ENCODE assay signal across 2 cellular contexts in genomic region chr14:75186953-75187352, GRCh38.
TF ChIP-seq lines count a peak whose summit lies in the region.

No MANE protein-coding gene starts in this region.

TF ChIP-seq in HepG2, 621 proteins besides CTCF, POLR2A, EP300 and RAD21:
- no peak for TF ChIP-seq ZFX (CRISPR knock-in tag; IDR thresholded peaks at IDR 0.05; ENCODE audit: low read depth)
- peak; percentile 75; the same call in 1 of the 2 replicates for TF ChIP-seq ZNF329 (CRISPR knock-in tag; IDR thresholded peaks at IDR 0.05; ENCODE audit: low read depth)
TF ChIP-seq in HepG2: peak in this region for 1.

TF ChIP-seq in GM12878, 131 proteins besides CTCF, POLR2A, EP300 and RAD21:
- TF ChIP-seq ZZZ3 (IDR thresholded peaks at IDR 0.05; ENCODE audit: control insufficient read depth, insufficient read length, low read depth) (no peak), SMARCA5 (IDR thresholded peaks at IDR 0.05) (no peak), RUNX3 (IDR thresholded peaks at IDR 0.05; ENCODE audit: low read length) (peak; percentile 22), TCF3 (IDR thresholded peaks at IDR 0.05; ENCODE audit: borderline replicate concordance, insufficient read depth, low read depth, low read length) (peak; percentile 46; the same call in 1 of the 2 replicates)
